8 cellular contexts compared by ENCODE assay signal in genomic region chr1:156747737-156748669, GRCh38. TPM values are rescaled to one million over a fixed set of nuclear protein-coding genes. Genes with fewer than 3 reads are reported as not detected.
DNase-seq lines count a peak whose midpoint lies in the region; ATAC-seq and TF ChIP-seq lines count a peak whose summit lies in the region.

No MANE protein-coding gene starts in this region.

- ATAC-seq in psoas muscle (peak in 2 of 4 donors; percentile 23 to 37), HG02623 (IDR thresholded peaks at IDR 0.05; ENCODE audit: unreplicated experiment) (no peak)

- H3K9ac ChIP-seq in fibroblast of lung (ENCODE audit: insufficient read depth, low read length) = peak overlapping the region; percentile 89

- intact Hi-C loops in psoas muscle (cut with DNase I) = no loop called here

- H2AFZ ChIP-seq in fibroblast of lung (ENCODE audit: low read length) = no peak overlapping the region

- peak overlapping the region; percentile 84 for H3K4me2 ChIP-seq in fibroblast of lung (ENCODE audit: extremely low read depth, insufficient read depth, low read length)

- 2 to 10% (median 3%) methylated on average over 8 of the region's 8 CpGs for WGBS in psoas muscle, 3 donors

- H3K36me3 ChIP-seq in SJCRH30 (peaks cover 8% of the 10 kb centered on the region; the same call in 1 of the 2 replicates), fibroblast of lung (ENCODE audit: control insufficient read depth, insufficient read depth, low read length) (peaks cover 15% of the 10 kb centered on the region), psoas muscle (ENCODE audit: insufficient read depth in 1 of 2, low read depth in 1 of 2) (peaks cover 8 to 22% of the 10 kb centered on the region in 2 donors)

- no peaks in the 10 kb centered on the region for H3K9me3 ChIP-seq in SJCRH30 (replicated peaks)
- H3K9me3 ChIP-seq in fibroblast of lung (ENCODE audit: control insufficient read depth, insufficient read depth, low read depth, low read length) = no peaks in the 10 kb centered on the region
- no peaks in the 10 kb centered on the region for H3K9me3 ChIP-seq in psoas muscle

- H3K4me1 ChIP-seq in SJCRH30 (peaks cover 37% of the 10 kb centered on the region), fibroblast of lung (ENCODE audit: control insufficient read depth, extremely low read depth, insufficient read depth, low read length) (peaks cover 38% of the 10 kb centered on the region), psoas muscle (peaks cover 44% of the 10 kb centered on the region)

- TF ChIP-seq CTCF in GM12875 (IDR thresholded peaks at IDR 0.05; ENCODE audit: borderline replicate concordance, insufficient read depth, low read depth, low read length) = no peak
- no peak for TF ChIP-seq CTCF in fibroblast of lung (conservative IDR thresholded peaks at IDR 0.05 in 1 of 2, IDR thresholded peaks at IDR 0.05 in 1 of 2; ENCODE audit: low read depth in 1 of 2, low read length in 2 of 2)
- no peak for TF ChIP-seq CTCF in psoas muscle (IDR thresholded peaks at IDR 0.05)

- H3K27ac ChIP-seq in SJCRH30 (peak overlapping the region; percentile 100), fibroblast of lung (ENCODE audit: insufficient read depth, low read length) (peak overlapping the region; percentile 100), psoas muscle (peak overlapping the region; percentile 98)

- H4K20me1 ChIP-seq in fibroblast of lung (ENCODE audit: control insufficient read depth, extremely low read depth, insufficient read depth, low read length) = no peaks in the 10 kb centered on the region

- H3K79me2 ChIP-seq in fibroblast of lung (ENCODE audit: control insufficient read depth, insufficient read depth, low read length) = peaks cover 80% of the 10 kb centered on the region

- H3K27me3 ChIP-seq in SJCRH30 (no peaks in the 10 kb centered on the region), fibroblast of lung (ENCODE audit: control insufficient read depth, insufficient read depth, low read length) (no peaks in the 10 kb centered on the region), psoas muscle (ENCODE audit: insufficient read depth in 3 of 3, low read length in 2 of 3) (no peaks in the 10 kb centered on the region)

- DNase-seq in SJCRH30 (no peak), fibroblast of lung (ENCODE audit: low read depth in 2 of 2) (peak in 1 of 2 donors; percentile 27), psoas muscle (no peak), kidney glomerular epithelial cell (lab: John Stamatoyannopoulos, UW) (no peak), ACHN (no peak)
- DNase-seq in activated CD8-positive, alpha-beta memory T cell treated with anti-CD3 and anti-CD28 coated beads for 24 hours = no peak

- H3K4me3 ChIP-seq in GM12875 (ENCODE audit: low read depth, low read length) (peak overlapping the region; percentile 80), SJCRH30 (peak overlapping the region; percentile 61), fibroblast of lung (replicated peaks in 1 of 4; ENCODE audit: control extremely low read depth in 1 of 4, insufficient read depth in 1 of 4, low read depth in 3 of 4, low read length in 4 of 4) (peak overlapping the region; percentile 83 to 95 (median 90)), psoas muscle (peak overlapping the region; percentile 96)

- in situ Hi-C loops in ACHN (cut with HindIII; ENCODE audit: low pct_ligation_motif_present, low pct_unique_long_range_greater_than_20kb, low sequenced_read_pairs) = no loop called here

RNA-seq across cellular contexts. Expression of gene HDGF, which starts 3.5 kb away (rescaled TPM):
- 276 and 278 TPM in 2 replicates for total RNA-seq in SJCRH30 (2014; rRNA removed; shearing (Covaris generic))
- total RNA-seq in fibroblast of lung (108 and 138 TPM in 2 replicates), psoas muscle (100 to 1,000 TPM; 164 to 240 (median 208) TPM)
- polyA plus RNA-seq in fibroblast of lung (99.1 and 126 TPM in 2 replicates), psoas muscle (100 to 1,000 TPM; 161 to 367 (median 163) TPM)
- polyA plus RNA-seq in fibroblast of lung (2012) = 169 and 241 TPM in 2 replicates
- 156 and 196 TPM in 2 replicates for polyA minus RNA-seq in fibroblast of lung (ENCODE audit: low replicate concordance)

RNA-seq across cellular contexts. Expression of gene MRPL24, which starts 7.1 kb away (rescaled TPM):
- 53.4 and 61.3 TPM in 2 replicates for total RNA-seq in SJCRH30 (2014; rRNA removed; shearing (Covaris generic))
- total RNA-seq in fibroblast of lung (39.8 and 58.8 TPM in 2 replicates), psoas muscle (100 to 1,000 TPM in 2 of 4 donors, 10 to 100 TPM in 2; 86.1 to 137 (median 99.8) TPM)
- polyA plus RNA-seq in fibroblast of lung (67.2 and 108 TPM in 2 replicates), psoas muscle (100 to 1,000 TPM; 140 to 174 (median 146) TPM)
- polyA plus RNA-seq in fibroblast of lung (2012) = 84.6 and 128 TPM in 2 replicates
- 49.8 and 84.4 TPM in 2 replicates for polyA minus RNA-seq in fibroblast of lung (ENCODE audit: low replicate concordance)

RNA-seq across cellular contexts. Expression of gene PRCC, which starts 19.3 kb away (rescaled TPM):
- total RNA-seq in SJCRH30 (2014; rRNA removed; shearing (Covaris generic)) = 56.4 and 61.2 TPM in 2 replicates
- total RNA-seq in fibroblast of lung (10.5 and 13.2 TPM in 2 replicates), psoas muscle (10 to 100 TPM; 43.7 to 69.3 (median 64.0) TPM)
- polyA plus RNA-seq in fibroblast of lung (52.0 and 75.8 TPM in 2 replicates), psoas muscle (100 to 1,000 TPM in 1 of 3 donors, 10 to 100 TPM in 2; 46.8 to 107 (median 72.0) TPM)
- 41.9 and 48.7 TPM in 2 replicates for polyA plus RNA-seq in fibroblast of lung (2012)
- polyA minus RNA-seq in fibroblast of lung (ENCODE audit: low replicate concordance) = 98.8 and 140 TPM in 2 replicates

RNA-seq across cellular contexts. Expression of gene ISG20L2, which starts 19.4 kb away (rescaled TPM):
- total RNA-seq in SJCRH30 (2014; rRNA removed; shearing (Covaris generic)) = 29.1 and 33.7 TPM in 2 replicates
- 5.4 and 5.8 TPM in 2 replicates for total RNA-seq in fibroblast of lung
- 23.6 and 29.9 TPM in 2 replicates for polyA plus RNA-seq in fibroblast of lung
- 17.3 and 18.9 TPM in 2 replicates for polyA plus RNA-seq in fibroblast of lung (2012)
- polyA minus RNA-seq in fibroblast of lung (ENCODE audit: low replicate concordance) = 64.3 and 80.6 TPM in 2 replicates
- 10 to 100 TPM in 3 of 4 donors, 1 to 10 TPM in 1; 7.4 to 19.8 (median 16.5) TPM for total RNA-seq in psoas muscle
- polyA plus RNA-seq in psoas muscle = 10 to 100 TPM in 2 of 3 donors, 1 to 10 TPM in 1; 7.6 to 20.4 (median 20.2) TPM

RNA-seq across cellular contexts. Expression of gene METTL25B, which starts 19.7 kb away (rescaled TPM):
- total RNA-seq in SJCRH30 (2014; rRNA removed; shearing (Covaris generic)) = 8.6 and 9.9 TPM in 2 replicates
- total RNA-seq in fibroblast of lung = 12.6 and 17.3 TPM in 2 replicates
- 5.5 and 6.4 TPM in 2 replicates for polyA plus RNA-seq in fibroblast of lung
- 8.4 and 10.4 TPM in 2 replicates for polyA plus RNA-seq in fibroblast of lung (2012)
- 13.9 and 23.2 TPM in 2 replicates for polyA minus RNA-seq in fibroblast of lung (ENCODE audit: low replicate concordance)
- 10 to 100 TPM; 18.5 to 32.1 (median 28.5) TPM for total RNA-seq in psoas muscle
- 10 to 100 TPM; 22.1 to 31.5 (median 27.0) TPM for polyA plus RNA-seq in psoas muscle
